In the genomic region with DNA sequence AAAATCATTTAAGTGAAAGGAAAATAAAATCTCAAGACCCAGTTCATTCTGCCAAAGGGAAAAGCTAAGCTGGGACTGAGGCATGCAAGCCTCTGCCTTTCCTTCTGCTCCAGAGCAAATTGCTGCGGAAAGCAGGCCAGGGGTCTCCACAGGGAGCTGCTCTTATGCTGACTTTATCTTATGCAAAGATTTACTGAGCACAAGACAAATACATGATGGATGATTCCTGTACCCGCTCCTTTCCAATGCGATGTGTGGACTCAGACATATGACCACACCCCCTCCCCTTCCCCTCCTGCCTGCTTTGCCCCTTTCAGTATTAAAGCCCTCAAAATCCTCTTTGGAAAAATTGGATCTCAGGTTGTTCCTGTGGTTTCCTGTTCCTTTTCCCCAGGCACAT, we compare ENCODE assay signal across 20 cellular contexts.
DNase-seq lines count a peak whose midpoint lies in the region; ATAC-seq, FAIRE-seq and TF ChIP-seq lines count a peak whose summit lies in the region.
"Had no signal": no experiment of that assay in that cellular context is flagged by ENCODE, and none has a peak within 500 bp of the region (broad histone marks: within the 10 kb centered on the region; RNA-seq: fewer than 3 reads in every experiment).

No MANE protein-coding gene starts in this region.

- intact Hi-C loops in posterior vena cava (cut with DNase I) = loop anchor here in 1 of 2 donors (5.0 kb wide), 1 partner anchor 1936 kb away; no protein-coding TSS in a partner anchor

- FAIRE-seq in D721Med (lab: Jason Lieb, UNC) (peak; percentile 89), frontal cortex (lab: Jason Lieb, UNC) (no peak)
- FAIRE-seq: GM18507, H1 had no signal

- peak overlapping the region; percentile 84 for H3K27ac ChIP-seq in VCaP
- H3K27ac ChIP-seq: BLaER1, PC-9 had no signal

- TF ChIP-seq CTCF in D721Med (IDR thresholded peaks at IDR 0.05; ENCODE audit: insufficient read depth, missing control alignments) (no peak), VCaP (conservative IDR thresholded peaks at IDR 0.05) (no peak)

- DNase-seq in D721Med (ENCODE audit: insufficient read length, low spot score) (no peak), HEK293T (ENCODE audit: extremely low spot score) (no peak), posterior vena cava (ENCODE audit: low spot score) (peak; percentile 47), frontal cortex (ENCODE audit: low spot score in 2 of 2) (no peak), T-helper 9 cell (no peak), AG08395 (ENCODE audit: low spot score) (no peak)
- DNase-seq: Caco-2; CD4-positive, alpha-beta memory T cell; NCI-H1436; NCI-H226; PC-9; RPMI8226; SHP77; SW 1271 had no signal

- POLR2A ChIA-PET in HEK293T (lab: Yijun Ruan, JAX) = interaction anchor here (1.2 to 2.1 kb wide), 3 partner anchors 9 to 74 kb away, joined by 3 to 6 read pairs (median 5); partner anchors contain the start of gene INSIG1

- ATAC-seq in GM19324 (IDR thresholded peaks at IDR 0.05; ENCODE audit: low FRiP score, unreplicated experiment) = no peak
- ATAC-seq: HCT116 had no signal

- CTCF ChIA-PET in HEK293T (lab: Yijun Ruan, JAX) = interaction anchor here (0.5 to 1.3 kb wide), 3 partner anchors 9 to 640 kb away, joined by 3 to 5 read pairs (median 5); no protein-coding TSS in a partner anchor

TF ChIP-seq in HEK293T, 16 proteins besides CTCF, POLR2A, EP300 and RAD21:
- TF ChIP-seq, protein P1, sequence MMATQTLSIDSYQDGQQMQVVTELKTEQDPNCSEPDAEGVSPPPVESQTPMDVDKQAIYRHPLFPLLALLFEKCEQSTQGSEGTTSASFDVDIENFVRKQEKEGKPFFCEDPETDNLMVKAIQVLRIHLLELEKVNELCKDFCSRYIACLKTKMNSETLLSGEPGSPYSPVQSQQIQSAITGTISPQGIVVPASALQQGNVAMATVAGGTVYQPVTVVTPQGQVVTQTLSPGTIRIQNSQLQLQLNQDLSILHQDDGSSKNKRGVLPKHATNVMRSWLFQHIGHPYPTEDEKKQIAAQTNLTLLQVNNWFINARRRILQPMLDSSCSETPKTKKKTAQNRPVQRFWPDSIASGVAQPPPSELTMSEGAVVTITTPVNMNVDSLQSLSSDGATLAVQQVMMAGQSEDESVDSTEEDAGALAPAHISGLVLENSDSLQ (IDR thresholded peaks at IDR 0.05) = peak; percentile 59
- no peak for TF ChIP-seq ELF4 (IDR thresholded peaks at IDR 0.05)
